ENCODE assay signal across 22 cellular contexts in the genomic region with DNA sequence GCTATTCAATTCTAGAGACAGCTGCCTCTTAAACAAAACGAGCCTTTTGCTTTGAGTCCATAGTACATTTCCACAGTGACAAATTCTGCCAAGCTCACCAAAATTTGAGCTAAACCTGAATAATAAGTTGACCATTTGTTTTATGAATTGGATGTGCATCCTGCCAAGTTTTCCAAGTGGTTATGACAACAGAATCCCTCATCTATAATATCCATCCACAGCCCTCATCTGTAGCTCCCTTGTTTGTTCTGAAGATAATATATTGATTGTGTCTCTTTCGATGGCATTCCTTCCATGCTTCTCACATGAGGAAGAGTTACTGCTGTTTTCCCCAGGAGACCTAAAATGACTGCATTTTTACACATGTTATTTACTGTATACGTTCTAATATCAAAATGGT.
"Had no signal": no experiment of that assay in that cellular context is flagged by ENCODE, and none has a peak within 500 bp of the region (broad histone marks: within the 10 kb centered on the region; RNA-seq: fewer than 3 reads in every experiment).

No MANE protein-coding gene starts in this region.

- H3K27ac ChIP-seq: coronary artery, esophagus muscularis mucosa, gastrocnemius medialis, neutrophil, ovary, psoas muscle, right atrium auricular region, tibial artery had no signal

- H3K4me1 ChIP-seq: esophagus muscularis mucosa, gastrocnemius medialis, psoas muscle, right atrium auricular region, tibial artery had no signal

- DNase-seq: activated B cell treated with CpG ODN at 0.5 μM for 24 hours; activated CD4-positive, alpha-beta memory T cell treated with anti-CD3 and anti-CD28 coated beads, Interleukin-2, amount 10 ng/mL, durations not matched to agents 7 days and 5 days; activated CD4-positive, alpha-beta T cell treated with anti-CD3 and anti-CD28 coated beads for 48 hours; activated effector memory CD4-positive, alpha-beta T cell treated with Interleukin-2 at 50 U/mL for 16 hours; activated naive CD4-positive, alpha-beta T cell treated with anti-CD3 and anti-CD28 coated beads for 36 hours; activated T-cell treated with anti-CD3 and anti-CD28 coated beads, Interleukin-2, amount 50 U/mL, for 72 hours; amygdala; gastrocnemius medialis; head of caudate nucleus; left ventricle myocardium superior; midbrain; natural killer cell; ovary; psoas muscle; stimulated activated CD4-positive, alpha-beta T cell treated with anti-CD3 and anti-CD28 coated beads, Interleukin-12 subunit alpha, Interleukin-12 subunit beta, amount 100 ng/mL, for 4 hours; stimulated activated CD4-positive, alpha-beta T cell treated with anti-CD3 and anti-CD28 coated beads, Interleukin-4, amount 100 ng/mL, for 4 hours; stimulated activated naive CD8-positive, alpha-beta T cell treated with anti-CD3 and anti-CD28 coated beads, Interleukin-15, Interleukin-2, amounts not matched to agents 100 U/mL and 50 U/mL, for 24 hours; tibial artery had no signal

- H3K27me3 ChIP-seq: esophagus muscularis mucosa, gastrocnemius medialis, neutrophil, ovary, right atrium auricular region, tibial artery had no signal

- H3K4me3 ChIP-seq: coronary artery, esophagus muscularis mucosa, gastrocnemius medialis, ovary, psoas muscle, right atrium auricular region, tibial artery had no signal

- ATAC-seq: activated T-cell treated with anti-CD3 and anti-CD28 coated beads, Interleukin-2, amount 50 U/mL, for 72 hours; gastrocnemius medialis; left ventricle myocardium superior; natural killer cell; psoas muscle; stimulated activated naive CD8-positive, alpha-beta T cell treated with anti-CD3 and anti-CD28 coated beads, Interleukin-15, Interleukin-2, amounts not matched to agents 100 U/mL and 50 U/mL, for 24 hours had no signal

- H3K9me3 ChIP-seq: esophagus muscularis mucosa, gastrocnemius medialis, ovary, psoas muscle, right atrium auricular region, tibial artery had no signal

- H3K36me3 ChIP-seq: esophagus muscularis mucosa, gastrocnemius medialis, neutrophil, ovary, right atrium auricular region, tibial artery had no signal
